In genomic region chr5:72377920-72378635, GRCh38 we compare ENCODE assay signal across 12 cellular contexts. TPM values are rescaled to one million over a fixed set of nuclear protein-coding genes. Genes with fewer than 3 reads are reported as not detected.
DNase-seq lines count a peak whose midpoint lies in the region; ATAC-seq and TF ChIP-seq lines count a peak whose summit lies in the region.
"Had no signal": no experiment of that assay in that cellular context is flagged by ENCODE, and none has a peak within 500 bp of the region (broad histone marks: within the 10 kb centered on the region; RNA-seq: fewer than 3 reads in every experiment).

No MANE protein-coding gene starts in this region.

- TF ChIP-seq CTCF in HEK293 (tag by site-specific recombination; IDR thresholded peaks at IDR 0.05) (no peak), WERI-Rb-1 (IDR thresholded peaks at IDR 0.05; ENCODE audit: low read depth, low read length) (no peak), fibroblast of the aortic adventitia (IDR thresholded peaks at IDR 0.05; ENCODE audit: insufficient read depth, low read length) (no peak), colonic mucosa (IDR thresholded peaks at IDR 0.05) (no peak)

- no peaks in the 10 kb centered on the region for H3K27me3 ChIP-seq in WERI-Rb-1 (ENCODE audit: insufficient read depth, low read depth, severe bottlenecking)
- H3K27me3 ChIP-seq in skeletal muscle satellite cell (ENCODE audit: control insufficient read depth, insufficient read depth, low read length) = no peaks in the 10 kb centered on the region
- no peaks in the 10 kb centered on the region for H3K27me3 ChIP-seq in colonic mucosa

- H3K9ac ChIP-seq in skeletal muscle satellite cell (ENCODE audit: low read depth, low read length) (peak overlapping the region; percentile 40), colonic mucosa (ENCODE audit: low read depth in 2 of 2, low read length in 2 of 2) (no peak overlapping the region)

- CTCF ChIA-PET in HEK293 (lab: Yijun Ruan, JAX) = interaction anchor here (0.7 to 1.9 kb wide), 4 partner anchors 16 to 146 kb away, joined by 3 to 4 read pairs (median 3); no protein-coding TSS in a partner anchor

- H3K36me3 ChIP-seq in HEK293 (ENCODE audit: control insufficient read depth in 2 of 2, insufficient read depth in 1 of 2, low read length in 2 of 2) = no peaks in the 10 kb centered on the region
- no peaks in the 10 kb centered on the region for H3K36me3 ChIP-seq in WERI-Rb-1
- H3K36me3 ChIP-seq in skeletal muscle satellite cell (ENCODE audit: insufficient read depth, low read length) = no peaks in the 10 kb centered on the region
- no peaks in the 10 kb centered on the region for H3K36me3 ChIP-seq in colonic mucosa

- H3K4me2 ChIP-seq in skeletal muscle satellite cell (ENCODE audit: low read length) = peak overlapping the region; percentile 7

- ATAC-seq in HG03139 (IDR thresholded peaks at IDR 0.05; ENCODE audit: unreplicated experiment) = no peak

- DNase-seq in WERI-Rb-1 = peak; percentile 75
- peak; percentile 81 for DNase-seq in fibroblast of the aortic adventitia (ENCODE audit: low read depth)
- DNase-seq in NCI-H748 (lab: John Stamatoyannopoulos, UW; ENCODE audit: unreplicated experiment) = no peak
- no peak for DNase-seq in colonic mucosa
- DNase-seq in cerebellar nuclear complex (lab: John Stamatoyannopoulos, UW) = no peak
- DNase-seq: activated B cell treated with CpG ODN at 0.5 μM for 24 hours; activated T-cell treated with anti-CD3 and anti-CD28 coated beads, Interleukin-2, amount 50 U/mL, for 1 hour; NCI-H1048; NCI-H510A treated with DMSO at 0.1 percent for 48 hours had no signal

- intact Hi-C loops in colonic mucosa (cut with DNase I) = loop anchor here (5.0 kb wide), 1 partner anchor 149 kb away; no protein-coding TSS in a partner anchor

- H3K4me3 ChIP-seq in HEK293 (ENCODE audit: low read depth, low read length) (no peak overlapping the region), WERI-Rb-1 (ENCODE audit: low read depth, low read length) (no peak overlapping the region), fibroblast of the aortic adventitia (ENCODE audit: low read depth, low read length) (no peak overlapping the region), skeletal muscle satellite cell (ENCODE audit: low read length) (peak overlapping the region; percentile 4), colonic mucosa (no peak overlapping the region)

- POLR2A ChIA-PET in HEK293 (lab: Yijun Ruan, JAX) = no interaction called here

- H3K27ac ChIP-seq in HEK293 (ENCODE audit: extremely low read depth, low read depth, low read length) (no peak overlapping the region), WERI-Rb-1 (0 out of 2 replicates have a peak overlapping the region, but pooled peaks have one; percentile 5), colonic mucosa (no peak overlapping the region)

- no peaks in the 10 kb centered on the region for H3K9me3 ChIP-seq in HEK293 (ENCODE audit: control insufficient read depth, insufficient read depth, low read depth, low read length)
- no peaks in the 10 kb centered on the region for H3K9me3 ChIP-seq in WERI-Rb-1 (ENCODE audit: severe bottlenecking)
- H3K9me3 ChIP-seq in skeletal muscle satellite cell (replicated peaks; ENCODE audit: low read length) = no peaks in the 10 kb centered on the region
- no peaks in the 10 kb centered on the region for H3K9me3 ChIP-seq in colonic mucosa

- H3K4me1 ChIP-seq in HEK293 (ENCODE audit: control insufficient read depth, insufficient read depth, low read length) = peaks cover 5% of the 10 kb centered on the region; the same call in 1 of the 2 replicates
- H3K4me1 ChIP-seq in skeletal muscle satellite cell (ENCODE audit: control insufficient read depth, insufficient read depth, low read length) = peaks cover 48% of the 10 kb centered on the region
- H3K4me1 ChIP-seq in colonic mucosa = no peaks in the 10 kb centered on the region

TF ChIP-seq in HEK293, 187 proteins besides CTCF, POLR2A, EP300 and RAD21:
- TF ChIP-seq ZNF48 (tag by site-specific recombination; IDR thresholded peaks at IDR 0.05) (no peak), ZNF530 (tag by site-specific recombination; IDR thresholded peaks at IDR 0.05; ENCODE audit: low read depth) (no peak), KLF8 (tag by site-specific recombination; IDR thresholded peaks at IDR 0.05) (no peak), ZNF768 (tag by site-specific recombination; IDR thresholded peaks at IDR 0.05) (peak; percentile 92), SCRT1 (tag by site-specific recombination; IDR thresholded peaks at IDR 0.05; ENCODE audit: borderline replicate concordance) (no peak), PBX3 (CRISPR knock-in tag; IDR thresholded peaks at IDR 0.05) (no peak), ZNF335 (tag by site-specific recombination; conservative IDR thresholded peaks at IDR 0.05) (no peak)
- TF ChIP-seq, protein P1, sequence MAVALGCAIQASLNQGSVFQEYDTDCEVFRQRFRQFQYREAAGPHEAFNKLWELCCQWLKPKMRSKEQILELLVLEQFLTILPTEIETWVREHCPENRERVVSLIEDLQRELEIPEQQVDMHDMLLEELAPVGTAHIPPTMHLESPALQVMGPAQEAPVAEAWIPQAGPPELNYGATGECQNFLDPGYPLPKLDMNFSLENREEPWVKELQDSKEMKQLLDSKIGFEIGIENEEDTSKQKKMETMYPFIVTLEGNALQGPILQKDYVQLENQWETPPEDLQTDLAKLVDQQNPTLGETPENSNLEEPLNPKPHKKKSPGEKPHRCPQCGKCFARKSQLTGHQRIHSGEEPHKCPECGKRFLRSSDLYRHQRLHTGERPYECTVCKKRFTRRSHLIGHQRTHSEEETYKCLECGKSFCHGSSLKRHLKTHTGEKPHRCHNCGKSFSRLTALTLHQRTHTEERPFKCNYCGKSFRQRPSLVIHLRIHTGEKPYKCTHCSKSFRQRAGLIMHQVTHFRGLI (tag by site-specific recombination; IDR thresholded peaks at IDR 0.05) = no peak

RNA-seq across cellular contexts. Expression of gene PTCD2, which starts 57.9 kb away (rescaled TPM):
- 13.1 and 13.6 TPM in 2 replicates for total RNA-seq in fibroblast of the aortic adventitia (ENCODE audit: low replicate concordance)
- 13.1 and 13.9 TPM in 2 replicates for total RNA-seq in skeletal muscle satellite cell (2012; rRNA removed)
- total RNA-seq in colonic mucosa = 1 to 10 TPM; 4.4 to 7.8 TPM

RNA-seq across cellular contexts. Expression of gene MRPS27, which starts 58.0 kb away (rescaled TPM):
- total RNA-seq in fibroblast of the aortic adventitia (ENCODE audit: low replicate concordance) (80.6 and 83.6 TPM in 2 replicates), colonic mucosa (10 to 100 TPM; 46.3 to 56.6 TPM)
- total RNA-seq in skeletal muscle satellite cell (2012; rRNA removed) = 91.5 and 112 TPM in 2 replicates

Comparison
In these comparisons a context has a peak if more than half of its experiments do, and no peak if none do; other contexts are left out.
1. DNase-seq: peak in WERI-Rb-1 (single experiment) and fibroblast of the aortic adventitia (single experiment); none in NCI-H748 (single experiment), colonic mucosa (single experiment) and cerebellar nuclear complex (0 of 2).